Comparison of ENCODE assay signal across 16 cellular contexts in genomic region chrX:37378830-37379229, GRCh38. TPM values are rescaled to one million over a fixed set of nuclear protein-coding genes. Genes with fewer than 3 reads are reported as not detected.
"Had no signal": no experiment of that assay in that cellular context is flagged by ENCODE, and none has a peak within 500 bp of the region (broad histone marks: within the 10 kb centered on the region; RNA-seq: fewer than 3 reads in every experiment).

No MANE protein-coding gene starts in this region.

- H3K4me3 Mint-ChIP-seq: activated naive CD4-positive, alpha-beta T cell treated with anti-CD3 and anti-CD28 coated beads, Interleukin-2, amount 50 U/mL, for 24 hours; activated T-cell treated with anti-CD3 and anti-CD28 coated beads, Interleukin-2, amount 50 U/mL, for 72 hours; natural killer cell had no signal

- H3K36me3 Mint-ChIP-seq: activated naive CD4-positive, alpha-beta T cell treated with anti-CD3 and anti-CD28 coated beads, Interleukin-2, amount 50 U/mL, for 24 hours; natural killer cell had no signal

- H3K27me3 ChIP-seq: adrenal gland, breast epithelium, esophagus squamous epithelium, tibial artery had no signal

- H3K27me3 Mint-ChIP-seq: activated naive CD4-positive, alpha-beta T cell treated with anti-CD3 and anti-CD28 coated beads, Interleukin-2, amount 50 U/mL, for 24 hours had no signal

- H3K36me3 ChIP-seq: adrenal gland, breast epithelium, esophagus squamous epithelium, tibial artery had no signal

- H3K4me1 ChIP-seq: breast epithelium had no signal

- H3K4me3 ChIP-seq: adrenal gland, breast epithelium, esophagus squamous epithelium, tibial artery had no signal

- H3K27ac Mint-ChIP-seq: activated naive CD4-positive, alpha-beta T cell treated with anti-CD3 and anti-CD28 coated beads, Interleukin-2, amount 50 U/mL, for 24 hours; activated T-cell treated with anti-CD3 and anti-CD28 coated beads, Interleukin-2, amount 50 U/mL, for 72 hours; natural killer cell had no signal

- H3K27ac ChIP-seq: adrenal gland, breast epithelium, tibial artery had no signal

- DNase-seq: activated CD4-positive, alpha-beta T cell treated with anti-CD3 and anti-CD28 coated beads for 1 hour; activated effector memory CD4-positive, alpha-beta T cell treated with anti-CD3 and anti-CD28 coated beads, Interleukin-2, amount 50 U/mL, for 16 hours; activated T-cell treated with anti-CD3 and anti-CD28 coated beads, Interleukin-2, amount 50 U/mL, for 72 hours; adrenal gland; effector memory CD4-positive, alpha-beta T cell; esophagus squamous epithelium; foreskin melanocyte; natural killer cell; stimulated activated CD4-positive, alpha-beta T cell treated with anti-CD3 and anti-CD28 coated beads, Interleukin-2, amount 100 ng/mL, for 24 hours; stimulated activated naive CD4-positive, alpha-beta T cell treated with Interleukin-2 at 50 U/mL for 16 hours; tibial artery had no signal

- FAIRE-seq: keratinocyte had no signal

- H3K9me3 ChIP-seq: adrenal gland, breast epithelium, esophagus squamous epithelium, tibial artery had no signal

- H3K4me1 Mint-ChIP-seq: activated naive CD4-positive, alpha-beta T cell treated with anti-CD3 and anti-CD28 coated beads, Interleukin-2, amount 50 U/mL, for 24 hours; natural killer cell had no signal

RNA-seq across cellular contexts. Expression of gene PRRG1, which starts 29.7 kb away (rescaled TPM):
- total RNA-seq: activated CD8-positive, alpha-beta memory T cell treated with anti-CD3 and anti-CD28 coated beads for 36 hours; activated T-cell treated with anti-CD3 and anti-CD28 coated beads, Interleukin-2, amount 50 U/mL, for 72 hours; natural killer cell; T-helper 1 cell treated with Interleukin-12 subunit alpha and Interleukin-12 subunit beta and Interleukin-4 antibody, amounts not matched to agents 30 ng/mL and 1 ng/mL, for 36 hours had no signal
